In genomic region chr19:13926715-13927114, GRCh38 we compare ENCODE assay signal across 1 cellular context.
TF ChIP-seq lines count a peak whose summit lies in the region.

No MANE protein-coding gene starts in this region.

TF ChIP-seq in HepG2, 621 proteins besides CTCF, POLR2A, EP300 and RAD21:
- TF ChIP-seq ZNF407 (CRISPR knock-in tag; IDR thresholded peaks at IDR 0.05; ENCODE audit: not compliant biosample characterization) (no peak), ZNF816 (CRISPR knock-in tag; IDR thresholded peaks at IDR 0.05; ENCODE audit: borderline replicate concordance) (no peak), KDM5A (IDR thresholded peaks at IDR 0.05; ENCODE audit: borderline replicate concordance, low read length) (no peak)
